ENCODE assay signal across 9 cellular contexts in the genomic region with DNA sequence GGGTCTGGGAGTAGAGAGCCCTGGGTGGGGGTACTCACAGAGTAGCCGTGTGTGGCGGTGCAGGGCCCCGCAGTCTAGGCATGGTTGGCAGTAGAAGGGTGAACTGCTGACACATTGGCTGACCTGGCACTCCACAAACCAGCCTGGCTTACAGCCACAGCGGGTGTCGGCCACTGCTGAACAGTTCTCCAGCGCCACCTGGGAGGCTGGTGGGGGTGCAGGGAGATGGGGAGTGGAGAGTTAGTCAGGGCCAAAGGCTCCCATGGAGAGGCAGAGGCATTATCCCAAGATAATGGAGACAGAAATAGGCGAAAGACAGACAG. TPM values are rescaled to one million over a fixed set of nuclear protein-coding genes. Genes with fewer than 3 reads are reported as not detected.
DNase-seq lines count a peak whose midpoint lies in the region; ATAC-seq and TF ChIP-seq lines count a peak whose summit lies in the region.
"Had no signal": no experiment of that assay in that cellular context is flagged by ENCODE, and none has a peak within 500 bp of the region (broad histone marks: within the 10 kb centered on the region; RNA-seq: fewer than 3 reads in every experiment).

No MANE protein-coding gene starts in this region.

- TF ChIP-seq RAD21 in SK-N-SH (IDR thresholded peaks at IDR 0.05; ENCODE audit: low read length): no peak

- TF ChIP-seq CTCF in PC-3 (conservative IDR thresholded peaks at IDR 0.05; ENCODE audit: low read depth, low read length) (peak; percentile 57), ascending aorta (IDR thresholded peaks at IDR 0.05) (no peak), SK-N-SH (IDR thresholded peaks at IDR 0.05) (no peak)

- peaks cover 15% of the 10 kb centered on the region for H3K36me3 Mint-ChIP-seq in activated naive CD8-positive, alpha-beta T cell treated with anti-CD3 and anti-CD28 coated beads, Interleukin-2, amount 50 U/mL, for 24 hours (ENCODE audit: low read depth)
- peaks cover 5% of the 10 kb centered on the region for H3K36me3 Mint-ChIP-seq in natural killer cell treated with Interleukin-12 subunit alpha and Interleukin-12 subunit beta and Interleukin-15 and Interleukin-18, amount 100 ng/mL, for 72 hours

- no TSS peak for BruUV-seq in PC-3 (replicated peaks; lab: Mats Ljungman, UMichigan)

- intact Hi-C loops in PC-3 (cut with micrococcal nuclease) (no loop called here), ascending aorta (cut with DNase I) (no loop called here)

- peaks cover 2% of the 10 kb centered on the region for H3K27me3 Mint-ChIP-seq in activated naive CD8-positive, alpha-beta T cell treated with anti-CD3 and anti-CD28 coated beads, Interleukin-2, amount 50 U/mL, for 24 hours
- peaks cover 0 to 6% of the 10 kb centered on the region in 2 donors for H3K27me3 Mint-ChIP-seq in natural killer cell treated with Interleukin-12 subunit alpha and Interleukin-12 subunit beta and Interleukin-15 and Interleukin-18, amount 100 ng/mL, for 72 hours

- peaks cover 48% of the 10 kb centered on the region for H3K4me1 Mint-ChIP-seq in activated naive CD8-positive, alpha-beta T cell treated with anti-CD3 and anti-CD28 coated beads, Interleukin-2, amount 50 U/mL, for 24 hours
- H3K4me1 Mint-ChIP-seq in natural killer cell treated with Interleukin-12 subunit alpha and Interleukin-12 subunit beta and Interleukin-15 and Interleukin-18, amount 100 ng/mL, for 72 hours (ENCODE audit: low read depth in 2 of 2): peaks cover 26 to 35% of the 10 kb centered on the region in 2 donors

- peak overlapping the region; percentile 86 for H3K4me3 Mint-ChIP-seq in activated naive CD8-positive, alpha-beta T cell treated with anti-CD3 and anti-CD28 coated beads, Interleukin-2, amount 50 U/mL, for 24 hours
- H3K4me3 Mint-ChIP-seq in natural killer cell treated with Interleukin-12 subunit alpha and Interleukin-12 subunit beta and Interleukin-15 and Interleukin-18, amount 100 ng/mL, for 72 hours: peak overlapping the region; percentile 88

- in situ Hi-C loops in G401 (cut with HindIII; ENCODE audit: low sequenced_read_pairs): no loop called here

- WGBS in SK-N-SH (ENCODE audit: low lambda C conversion rate): 96% methylated on average over 7 of the region's 7 CpGs

- H3K4me3 ChIP-seq in PC-3 (ENCODE audit: low read length) (no peak overlapping the region), ascending aorta (no peak overlapping the region), SK-N-SH (ENCODE audit: low read depth in 2 of 2, low read length in 1 of 2) (no peak overlapping the region)

- POLR2A ChIA-PET in PC-3 (lab: Charles Lee; ENCODE audit: unreplicated experiment): no interaction called here
- POLR2A ChIA-PET in SK-N-SH (lab: Yijun Ruan, JAX): no interaction called here

- H4K20me1 ChIP-seq in PC-3 (ENCODE audit: low read length) (no peaks in the 10 kb centered on the region), SK-N-SH (ENCODE audit: insufficient read depth) (no peaks in the 10 kb centered on the region)

- peak overlapping the region; percentile 77 for H3K27ac Mint-ChIP-seq in activated naive CD8-positive, alpha-beta T cell treated with anti-CD3 and anti-CD28 coated beads, Interleukin-2, amount 50 U/mL, for 24 hours
- H3K27ac Mint-ChIP-seq in natural killer cell treated with Interleukin-12 subunit alpha and Interleukin-12 subunit beta and Interleukin-15 and Interleukin-18, amount 100 ng/mL, for 72 hours: peak overlapping the region; percentile 70 to 88

- H3F3A ChIP-seq in PC-3 (ENCODE audit: low read length, unreplicated experiment) (no peaks in the 10 kb centered on the region), SK-N-SH (replicated peaks; ENCODE audit: insufficient read depth) (no peaks in the 10 kb centered on the region)

- no peaks in the 10 kb centered on the region for H3K9me3 Mint-ChIP-seq in activated naive CD8-positive, alpha-beta T cell treated with anti-CD3 and anti-CD28 coated beads, Interleukin-2, amount 50 U/mL, for 24 hours
- no peaks in the 10 kb centered on the region for H3K9me3 Mint-ChIP-seq in natural killer cell treated with Interleukin-12 subunit alpha and Interleukin-12 subunit beta and Interleukin-15 and Interleukin-18, amount 100 ng/mL, for 72 hours

- no peak overlapping the region for H2AFZ ChIP-seq in PC-3 (ENCODE audit: low read length)
- H2AFZ ChIP-seq in SK-N-SH (ENCODE audit: low read depth): no peak overlapping the region

- H3K79me2 ChIP-seq in PC-3 (ENCODE audit: low read length) (no peaks in the 10 kb centered on the region), SK-N-SH (ENCODE audit: insufficient read depth) (no peaks in the 10 kb centered on the region)

- no peak for TF ChIP-seq EP300 in SK-N-SH (IDR thresholded peaks at IDR 0.05; ENCODE audit: borderline replicate concordance in 1 of 2, low read depth in 1 of 2, low read length in 1 of 2)

- no peaks in the 10 kb centered on the region for H3K4me1 ChIP-seq in PC-3 (ENCODE audit: insufficient read depth, low read length)
- no peaks in the 10 kb centered on the region for H3K4me1 ChIP-seq in ascending aorta
- H3K4me1 ChIP-seq in SK-N-SH (ENCODE audit: control insufficient read depth in 1 of 2, insufficient read depth in 2 of 2, low read depth in 1 of 2, low read length in 1 of 2): no peaks in the 10 kb centered on the region

- H3K36me3 ChIP-seq in PC-3 (ENCODE audit: low read depth, low read length) (peaks cover 31% of the 10 kb centered on the region), ascending aorta (peaks cover 3 to 39% of the 10 kb centered on the region in 2 donors), SK-N-SH (replicated peaks in 1 of 2; ENCODE audit: control insufficient read depth in 1 of 2, insufficient read depth in 2 of 2, low read length in 1 of 2) (peaks cover 0 to 30% of the 10 kb centered on the region in 2 experiments)

- H3K9me3 ChIP-seq in PC-3 (ENCODE audit: low read length) (no peaks in the 10 kb centered on the region), ascending aorta (no peaks in the 10 kb centered on the region), SK-N-SH (no peaks in the 10 kb centered on the region)

- H3K4me2 ChIP-seq in PC-3 (ENCODE audit: low read length) (no peak overlapping the region), SK-N-SH (no peak overlapping the region)

- H3K9ac ChIP-seq in PC-3 (ENCODE audit: low read length): no peak overlapping the region
- H3K9ac ChIP-seq in SK-N-SH: no peak overlapping the region

- no peak overlapping the region for H3K27ac ChIP-seq in PC-3 (ENCODE audit: low read length)
- no peak overlapping the region for H3K27ac ChIP-seq in ascending aorta
- H3K27ac ChIP-seq in SK-N-SH (ENCODE audit: low read depth in 2 of 2, low read length in 1 of 2): no peak overlapping the region

- H3K9me2 ChIP-seq in PC-3 (replicated peaks; ENCODE audit: low read length) (no peaks in the 10 kb centered on the region), SK-N-SH (no peaks in the 10 kb centered on the region)

- CTCF ChIA-PET in PC-3 (lab: Charles Lee) (no interaction called here), SK-N-SH (lab: Yijun Ruan, JAX) (interaction anchor here (0.9 to 4.2 kb wide), 3 partner anchors 12 to 41 kb away, joined by 3 to 12 read pairs (median 4); no protein-coding TSS in a partner anchor)

- DNase-seq in G401 (ENCODE audit: low spot score) (peak; percentile 76), PC-3 (peak; percentile 69), ascending aorta (ENCODE audit: low spot score in 2 of 2) (no peak), NCI-H187 (lab: John Stamatoyannopoulos, UW) (no peak), SK-N-SH (no peak)
- DNase-seq in activated naive CD8-positive, alpha-beta T cell treated with anti-CD3 and anti-CD28 coated beads, Interleukin-2, amount 50 U/mL, for 24 hours: peak; percentile 57
- no peak for DNase-seq in natural killer cell treated with Interleukin-12 subunit alpha and Interleukin-12 subunit beta and Interleukin-15 and Interleukin-18, amount 100 ng/mL, for 72 hours (ENCODE audit: low spot score)
- DNase-seq: Karpas-422 had no signal

- H3K27me3 ChIP-seq in PC-3 (ENCODE audit: low read length) (no peaks in the 10 kb centered on the region), ascending aorta (no peaks in the 10 kb centered on the region), SK-N-SH (ENCODE audit: insufficient read depth) (no peaks in the 10 kb centered on the region)

- peak; percentile 67 for ATAC-seq in PC-3
- peak; percentile 16 for ATAC-seq in activated naive CD8-positive, alpha-beta T cell treated with anti-CD3 and anti-CD28 coated beads, Interleukin-2, amount 50 U/mL, for 24 hours
- no peak for ATAC-seq in natural killer cell treated with Interleukin-12 subunit alpha and Interleukin-12 subunit beta and Interleukin-15 and Interleukin-18, amount 100 ng/mL, for 72 hours
- ATAC-seq in GM21576 (IDR thresholded peaks at IDR 0.05; ENCODE audit: unreplicated experiment): no peak

RNA-seq across cellular contexts. Expression of a gene that starts 1.5 kb away (rescaled TPM):
- 4.9 and 6.1 TPM in 2 replicates for total RNA-seq in G401 (2014; rRNA removed; shearing (Covaris generic))
- total RNA-seq in PC-3 (2014; rRNA removed): 42.5 and 60.1 TPM in 2 replicates
- total RNA-seq in natural killer cell treated with Interleukin-12 subunit alpha and Interleukin-12 subunit beta and Interleukin-15 and Interleukin-18, amount 100 ng/mL, for 72 hours: 100 to 1,000 TPM in 1 of 2 donors, 10 to 100 TPM in 1; 83.6 to 106 TPM
- 18.0 TPM for total RNA-seq in ascending aorta
- polyA plus RNA-seq in SK-N-SH (2012; rRNA removed): 20.8 TPM in 2 replicates
- polyA plus RNA-seq in SK-N-SH (2012; cell fraction: cytosol; rRNA removed): 2.6 and 5.2 TPM in 2 replicates
- polyA plus RNA-seq in SK-N-SH (2012; cell fraction: nucleus; rRNA removed): 170 and 223 TPM in 2 replicates

RNA-seq across cellular contexts. Expression of a gene that starts 27.0 kb away (rescaled TPM):
- total RNA-seq in G401 (2014; rRNA removed; shearing (Covaris generic)): 8.2 and 8.6 TPM in 2 replicates
- total RNA-seq in PC-3 (2014; rRNA removed): 42.8 and 66.1 TPM in 2 replicates
- under 1 TPM; 0.33 to 0.81 TPM for total RNA-seq in natural killer cell treated with Interleukin-12 subunit alpha and Interleukin-12 subunit beta and Interleukin-15 and Interleukin-18, amount 100 ng/mL, for 72 hours
- total RNA-seq in ascending aorta: 11.4 TPM
- polyA plus RNA-seq in SK-N-SH (2012; rRNA removed): 14.7 and 14.9 TPM in 2 replicates
- polyA plus RNA-seq in SK-N-SH (2012; cell fraction: cytosol; rRNA removed): 3.4 and 5.7 TPM in 2 replicates
- polyA plus RNA-seq in SK-N-SH (2012; cell fraction: nucleus; rRNA removed): 86.5 and 98.6 TPM in 2 replicates

RNA-seq across cellular contexts. Expression of a gene that starts 39.9 kb away (rescaled TPM):
- 0.07 TPM in 1 of 2 replicates, not detected in the other for total RNA-seq in G401 (2014; rRNA removed; shearing (Covaris generic))
- total RNA-seq in PC-3 (2014; rRNA removed) (11.1 and 14.1 TPM in 2 replicates), ascending aorta (2.2 TPM)
- total RNA-seq in natural killer cell treated with Interleukin-12 subunit alpha and Interleukin-12 subunit beta and Interleukin-15 and Interleukin-18, amount 100 ng/mL, for 72 hours: under 1 TPM; 0.14 to 0.84 TPM
- 0.13 and 0.33 TPM in 2 replicates for polyA plus RNA-seq in SK-N-SH (2012; rRNA removed)
- polyA plus RNA-seq in SK-N-SH (2012; cell fraction: cytosol; rRNA removed): 0.04 and 0.06 TPM in 2 replicates
- polyA plus RNA-seq in SK-N-SH (2012; cell fraction: nucleus; rRNA removed): 0.38 and 0.50 TPM in 2 replicates

RNA-seq across cellular contexts. Expression of a gene that starts 44.8 kb away (rescaled TPM):
- 1.6 and 3.1 TPM in 2 replicates for total RNA-seq in G401 (2014; rRNA removed; shearing (Covaris generic))
- total RNA-seq in PC-3 (2014; rRNA removed) (41.0 and 42.9 TPM in 2 replicates), ascending aorta (not detected)
- not detected for total RNA-seq in natural killer cell treated with Interleukin-12 subunit alpha and Interleukin-12 subunit beta and Interleukin-15 and Interleukin-18, amount 100 ng/mL, for 72 hours
- polyA plus RNA-seq in SK-N-SH (2012; rRNA removed): 0.03 TPM in 2 replicates
- 0.06 and 0.09 TPM in 2 replicates for polyA plus RNA-seq in SK-N-SH (2012; cell fraction: cytosol; rRNA removed)
- polyA plus RNA-seq in SK-N-SH (2012; cell fraction: nucleus; rRNA removed): 0.10 and 0.11 TPM in 2 replicates

Comparison
In these comparisons a context has a peak if more than half of its experiments do, and no peak if none do; other contexts are left out.
1. DNase-seq: peak in G401 (single experiment), PC-3 (single experiment) and activated naive CD8-positive, alpha-beta T cell treated with anti-CD3 and anti-CD28 coated beads, Interleukin-2, amount 50 U/mL, for 24 hours (single experiment); none in natural killer cell treated with Interleukin-12 subunit alpha and Interleukin-12 subunit beta and Interleukin-15 and Interleukin-18, amount 100 ng/mL, for 72 hours (single experiment), ascending aorta (0 of 2), NCI-H187 (0 of 2) and SK-N-SH (single experiment).
2. ATAC-seq: peak in PC-3 (single experiment) and activated naive CD8-positive, alpha-beta T cell treated with anti-CD3 and anti-CD28 coated beads, Interleukin-2, amount 50 U/mL, for 24 hours (single experiment); none in natural killer cell treated with Interleukin-12 subunit alpha and Interleukin-12 subunit beta and Interleukin-15 and Interleukin-18, amount 100 ng/mL, for 72 hours (0 of 2) and GM21576 (single experiment).